4 cellular contexts compared by ENCODE assay signal in genomic region chr7:1829668-1830067, GRCh38.
DNase-seq lines count a peak whose midpoint lies in the region; ATAC-seq, FAIRE-seq and TF ChIP-seq lines count a peak whose summit lies in the region.
"Not testable (repeated sequence)": the region's sequence is repeated elsewhere in the genome, so short reads cannot be mapped to it uniquely, and the experiment has no call there.

No MANE protein-coding gene starts in this region.

- 62% methylated on average over 1 of the region's 1 CpG for WGBS in K562 (ENCODE audit: insufficient coverage, low coverage, missing lambda C conversion rate)
- WGBS in HepG2 (ENCODE audit: low lambda C conversion rate), result 97% methylated on average over 1 of the region's 1 CpG

- H3K4me1 ChIP-seq in K562 (replicated peaks in 1 of 2; ENCODE audit: control insufficient read depth in 2 of 2, insufficient read depth in 2 of 2, low read length in 2 of 2); HepG2 (ENCODE audit: insufficient read depth, low read length): not testable (repeated sequence)

- not testable (repeated sequence) for H3K79me2 ChIP-seq in K562 (ENCODE audit: control insufficient read depth, insufficient read depth, low read length); HepG2 (ENCODE audit: insufficient read depth, low read length)

- CTCF ChIA-PET in K562 (lab: Yijun Ruan, JAX; ENCODE audit: low intra/inter-chr PET ratio); HepG2 (lab: Yijun Ruan, JAX; ENCODE audit: low intra/inter-chr PET ratio, low total read pairs): not testable (repeated sequence)

- H2AFZ ChIP-seq in K562 (ENCODE audit: low read depth, low read length); HepG2 (ENCODE audit: low read length): not testable (repeated sequence)

- H3K9me3 Mint-ChIP-seq in stimulated activated naive B cell treated with anti-CD40 and anti-IgM and Interleukin-4, amounts not matched to agents 10 μg/mL and 1 μg/mL and 100 μg/mL, for 72 hours, result peaks cover 14 to 16% of the 10 kb centered on the region in 2 donors

- not testable (repeated sequence) for H3K27ac ChIP-seq in K562 (ENCODE audit: extremely low read depth, low read depth, low read length); HepG2 (ENCODE audit: extremely low read length, insufficient read depth, low read length)

- H3K36me3 Mint-ChIP-seq in stimulated activated naive B cell treated with anti-CD40 and anti-IgM and Interleukin-4, amounts not matched to agents 10 μg/mL and 1 μg/mL and 100 μg/mL, for 72 hours, result peaks cover 41 to 45% of the 10 kb centered on the region in 2 donors

- TF ChIP-seq CTCF in K562 (IDR thresholded peaks at IDR 0.05 in 2 of 3, conservative IDR thresholded peaks at IDR 0.05 in 1 of 3; ENCODE audit: insufficient read depth in 2 of 3, low read depth in 1 of 3, low read length in 3 of 3); HepG2 (CRISPR knock-in tag; IDR thresholded peaks at IDR 0.05): not testable (repeated sequence)

- in situ Hi-C loops in K562 (cut with MboI); HepG2 (cut with HindIII; ENCODE audit: extremely low pct_ligation_motif_present, low pct_unique_long_range_greater_than_20kb): not testable (repeated sequence)

- not testable (repeated sequence) for TF ChIP-seq POLR2A in K562 (conservative IDR thresholded peaks at IDR 0.05); HepG2 (IDR thresholded peaks at IDR 0.05; ENCODE audit: insufficient read depth in 1 of 2, low read depth in 2 of 2, low read length in 2 of 2)

- H3K27me3 ChIP-seq in K562 (ENCODE audit: control insufficient read depth in 2 of 2, insufficient read depth in 2 of 2, low read length in 2 of 2); HepG2 (ENCODE audit: control insufficient read depth in 1 of 2, insufficient read depth in 2 of 2, low read length in 2 of 2): not testable (repeated sequence)

- BruUV-seq in K562 (replicated peaks; lab: Mats Ljungman, UMichigan); HepG2 (replicated peaks; lab: Mats Ljungman, UMichigan): not testable (repeated sequence)

- intact Hi-C loops in K562 (cut with micrococcal nuclease); HepG2 (cut with micrococcal nuclease; ENCODE audit: unreplicated experiment): not testable (repeated sequence)

- not testable (repeated sequence) for H3K4me2 ChIP-seq in K562 (ENCODE audit: insufficient read depth, low read length); HepG2 (ENCODE audit: low read depth, low read length)

- not testable (repeated sequence) for H3K4me3 ChIP-seq in K562; HepG2 (replicated peaks in 1 of 3; ENCODE audit: insufficient read depth in 1 of 3, low read depth in 2 of 3, low read length in 3 of 3)

- FAIRE-seq in K562 (lab: Jason Lieb, UNC); HepG2 (lab: Jason Lieb, UNC): not testable (repeated sequence)
- FAIRE-seq in urothelium cell line (lab: Jason Lieb, UNC), result peak; percentile 9

- not testable (repeated sequence) for H3K27me3 Mint-ChIP-seq in stimulated activated naive B cell treated with anti-CD40 and anti-IgM and Interleukin-4, amounts not matched to agents 10 μg/mL and 1 μg/mL and 100 μg/mL, for 72 hours

- not testable (repeated sequence) for ATAC-seq in K562; HepG2; stimulated activated naive B cell treated with anti-CD40 and anti-IgM and Interleukin-4, amounts not matched to agents 10 μg/mL and 1 μg/mL and 100 μg/mL, for 72 hours (replicated peaks)

- not testable (repeated sequence) for H3K4me1 Mint-ChIP-seq in stimulated activated naive B cell treated with anti-CD40 and anti-IgM and Interleukin-4, amounts not matched to agents 10 μg/mL and 1 μg/mL and 100 μg/mL, for 72 hours

- TF ChIP-seq RAD21 in K562 (CRISPR knock-in tag; conservative IDR thresholded peaks at IDR 0.05 in 1 of 2, IDR thresholded peaks at IDR 0.05 in 1 of 2); HepG2 (CRISPR knock-in tag; IDR thresholded peaks at IDR 0.05): not testable (repeated sequence)

- H3K9me1 ChIP-seq in K562 (ENCODE audit: control insufficient read depth, insufficient read depth, low read length), result not testable (repeated sequence)

- H3K9me3 ChIP-seq in K562 (replicated peaks; ENCODE audit: control insufficient read depth, insufficient read depth, low read depth, low read length); HepG2 (ENCODE audit: low read length): not testable (repeated sequence)

- not testable (repeated sequence) for DNase-seq in K562 (ENCODE audit: extremely low read depth in 1 of 4, low spot score in 3 of 4); HepG2 (ENCODE audit: low spot score); stimulated activated naive B cell treated with anti-CD40 and anti-IgM and Interleukin-4, amounts not matched to agents 10 μg/mL and 1 μg/mL and 100 μg/mL, for 72 hours; urothelium cell line (ENCODE audit: low spot score)

- H3K4me3 Mint-ChIP-seq in stimulated activated naive B cell treated with anti-CD40 and anti-IgM and Interleukin-4, amounts not matched to agents 10 μg/mL and 1 μg/mL and 100 μg/mL, for 72 hours, result not testable (repeated sequence)

- H4K20me1 ChIP-seq in K562 (replicated peaks; ENCODE audit: control insufficient read depth, insufficient read depth, low read length); HepG2 (ENCODE audit: insufficient read depth, low read length): not testable (repeated sequence)

- H3K27ac Mint-ChIP-seq in stimulated activated naive B cell treated with anti-CD40 and anti-IgM and Interleukin-4, amounts not matched to agents 10 μg/mL and 1 μg/mL and 100 μg/mL, for 72 hours, result peak overlapping the region; percentile 45

- POLR2A ChIA-PET in K562 (lab: Yijun Ruan, JAX), result interaction anchor here (0.6 kb wide), 1 partner anchor 29 kb away, joined by 3 read pairs; no protein-coding TSS in a partner anchor
- POLR2A ChIA-PET in HepG2 (lab: Yijun Ruan, JAX), result not testable (repeated sequence)

- not testable (repeated sequence) for H3K9ac ChIP-seq in K562 (ENCODE audit: insufficient read depth in 1 of 2, low read depth in 2 of 2, low read length in 2 of 2); HepG2 (ENCODE audit: insufficient read depth, low read depth, low read length)

- H3K36me3 ChIP-seq in K562 (ENCODE audit: control insufficient read depth, insufficient read depth, low read length); HepG2 (replicated peaks in 1 of 2; ENCODE audit: control insufficient read depth in 1 of 2, insufficient read depth in 2 of 2, low read length in 2 of 2): not testable (repeated sequence)

- not testable (repeated sequence) for TF ChIP-seq EP300 in K562 (IDR thresholded peaks at IDR 0.05; ENCODE audit: low read length); HepG2 (IDR thresholded peaks at IDR 0.05; ENCODE audit: low read depth in 2 of 2, low read length in 2 of 2); HepG2 (CRISPR knock-in tag; IDR thresholded peaks at IDR 0.05; ENCODE audit: borderline replicate concordance)

TF ChIP-seq in K562, 482 proteins besides CTCF, POLR2A, EP300 and RAD21:
- 0 out of 2 replicates have a peak, but pooled peaks have one; percentile 27 for TF ChIP-seq TRIM28 (IDR thresholded peaks at IDR 0.05)
- peak in 1 of 2 experiments; percentile 62; a peak in 1 of 3 replicates for TF ChIP-seq CBX3 (IDR thresholded peaks at IDR 0.05; ENCODE audit: borderline replicate concordance in 1 of 2, low read length in 2 of 2)
- 0 out of 2 replicates have a peak, but pooled peaks have one; percentile 55 for TF ChIP-seq CBX5 (IDR thresholded peaks at IDR 0.05; ENCODE audit: borderline replicate concordance, low read depth)

TF ChIP-seq in HepG2, 621 proteins besides CTCF, POLR2A, EP300 and RAD21:
- TF ChIP-seq ZNF317 (CRISPR knock-in tag; IDR thresholded peaks at IDR 0.05), result peak; percentile 98
